Comparison of ENCODE assay signal across 1 cellular context in the genomic region with DNA sequence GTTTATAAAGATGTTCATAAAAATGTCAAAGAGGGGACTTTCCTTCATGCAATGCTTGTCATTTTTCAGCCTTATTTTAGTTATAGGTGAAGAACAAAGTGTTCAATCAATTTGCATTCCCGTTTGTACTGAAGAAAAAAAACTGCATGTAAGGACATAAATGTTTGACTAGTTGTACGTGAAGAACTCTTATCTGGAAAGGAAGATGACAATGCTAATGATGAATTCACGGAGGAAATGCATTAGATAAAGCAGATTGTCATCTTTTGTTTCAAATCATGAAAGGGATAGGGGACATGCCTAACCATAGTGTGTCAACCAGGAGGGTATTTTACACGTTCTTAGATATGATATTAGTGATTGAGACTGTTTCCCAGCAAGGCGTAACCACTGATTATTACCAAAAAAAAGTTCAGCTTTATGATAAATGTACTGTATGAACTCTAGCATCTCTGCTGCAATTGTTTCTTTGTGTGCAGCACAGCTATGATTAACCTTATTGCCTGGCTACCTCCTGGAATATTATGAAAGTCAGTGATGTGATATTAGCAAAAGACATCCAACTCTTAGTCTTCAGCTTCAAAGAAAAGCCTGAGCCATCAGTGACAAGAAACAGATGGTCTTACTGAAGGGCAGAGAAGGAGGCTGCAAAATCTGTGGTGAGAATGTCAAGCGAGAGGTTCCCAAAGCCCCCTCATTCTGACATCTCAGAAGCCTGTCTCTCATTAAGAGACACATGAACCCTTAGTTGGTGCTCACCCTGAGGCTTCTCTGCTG.
TF ChIP-seq lines count a peak whose summit lies in the region.

No MANE protein-coding gene starts in this region.

TF ChIP-seq in neural cell, 6 proteins besides CTCF, POLR2A, EP300 and RAD21:
- TF ChIP-seq, protein P1, sequence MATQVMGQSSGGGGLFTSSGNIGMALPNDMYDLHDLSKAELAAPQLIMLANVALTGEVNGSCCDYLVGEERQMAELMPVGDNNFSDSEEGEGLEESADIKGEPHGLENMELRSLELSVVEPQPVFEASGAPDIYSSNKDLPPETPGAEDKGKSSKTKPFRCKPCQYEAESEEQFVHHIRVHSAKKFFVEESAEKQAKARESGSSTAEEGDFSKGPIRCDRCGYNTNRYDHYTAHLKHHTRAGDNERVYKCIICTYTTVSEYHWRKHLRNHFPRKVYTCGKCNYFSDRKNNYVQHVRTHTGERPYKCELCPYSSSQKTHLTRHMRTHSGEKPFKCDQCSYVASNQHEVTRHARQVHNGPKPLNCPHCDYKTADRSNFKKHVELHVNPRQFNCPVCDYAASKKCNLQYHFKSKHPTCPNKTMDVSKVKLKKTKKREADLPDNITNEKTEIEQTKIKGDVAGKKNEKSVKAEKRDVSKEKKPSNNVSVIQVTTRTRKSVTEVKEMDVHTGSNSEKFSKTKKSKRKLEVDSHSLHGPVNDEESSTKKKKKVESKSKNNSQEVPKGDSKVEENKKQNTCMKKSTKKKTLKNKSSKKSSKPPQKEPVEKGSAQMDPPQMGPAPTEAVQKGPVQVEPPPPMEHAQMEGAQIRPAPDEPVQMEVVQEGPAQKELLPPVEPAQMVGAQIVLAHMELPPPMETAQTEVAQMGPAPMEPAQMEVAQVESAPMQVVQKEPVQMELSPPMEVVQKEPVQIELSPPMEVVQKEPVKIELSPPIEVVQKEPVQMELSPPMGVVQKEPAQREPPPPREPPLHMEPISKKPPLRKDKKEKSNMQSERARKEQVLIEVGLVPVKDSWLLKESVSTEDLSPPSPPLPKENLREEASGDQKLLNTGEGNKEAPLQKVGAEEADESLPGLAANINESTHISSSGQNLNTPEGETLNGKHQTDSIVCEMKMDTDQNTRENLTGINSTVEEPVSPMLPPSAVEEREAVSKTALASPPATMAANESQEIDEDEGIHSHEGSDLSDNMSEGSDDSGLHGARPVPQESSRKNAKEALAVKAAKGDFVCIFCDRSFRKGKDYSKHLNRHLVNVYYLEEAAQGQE (IDR thresholded peaks at IDR 0.05; ENCODE audit: borderline replicate concordance): no peak
- TF ChIP-seq POLR2AphosphoS5 (IDR thresholded peaks at IDR 0.05): peak; percentile 27
- TF ChIP-seq MXI1 (conservative IDR thresholded peaks at IDR 0.05; ENCODE audit: poor library complexity, severe bottlenecking): no peak
TF ChIP-seq in neural cell: peak in this region for 1.
